ENCODE assay signal across 5 cellular contexts in the genomic region with DNA sequence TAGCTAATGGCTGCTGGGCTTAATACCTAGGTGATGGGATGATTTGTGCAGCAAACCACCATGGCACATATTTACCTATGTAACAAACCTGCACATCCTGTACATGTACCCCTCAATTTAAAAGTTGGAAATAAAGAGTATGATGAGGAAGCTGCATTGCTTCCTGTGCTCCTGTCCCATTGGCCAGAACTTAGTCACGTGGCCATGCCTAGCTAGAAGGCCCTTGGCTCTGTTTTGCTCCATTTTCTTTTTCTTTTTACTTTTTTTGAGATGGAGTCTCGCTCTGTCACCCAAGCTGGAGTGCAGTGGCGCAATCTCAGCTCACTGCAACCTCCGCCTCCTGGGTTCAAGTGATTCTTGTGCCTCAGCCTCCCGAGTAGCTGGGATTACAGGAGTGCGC. TPM values are rescaled to one million over a fixed set of nuclear protein-coding genes. Genes with fewer than 3 reads are reported as not detected.
"Had no signal": no experiment of that assay in that cellular context is flagged by ENCODE, and none has a peak within 500 bp of the region (broad histone marks: within the 10 kb centered on the region; RNA-seq: fewer than 3 reads in every experiment).

No MANE protein-coding gene starts in this region.

RNA-seq across cellular contexts. Expression of gene PYY, which starts 7.6 kb away (rescaled TPM):
- total RNA-seq: HepG2, HT-29, HT1080, IMR-90 had no signal
- polyA plus RNA-seq: IgD-negative memory B cell, IMR-90 had no signal

RNA-seq across cellular contexts. Expression of gene PPY, which starts 19.0 kb away (rescaled TPM):
- total RNA-seq: HepG2, HT-29, HT1080, IMR-90 had no signal
- polyA plus RNA-seq: HepG2, IgD-negative memory B cell, IMR-90 had no signal
